ENCODE assay signal across 8 cellular contexts in the genomic region with DNA sequence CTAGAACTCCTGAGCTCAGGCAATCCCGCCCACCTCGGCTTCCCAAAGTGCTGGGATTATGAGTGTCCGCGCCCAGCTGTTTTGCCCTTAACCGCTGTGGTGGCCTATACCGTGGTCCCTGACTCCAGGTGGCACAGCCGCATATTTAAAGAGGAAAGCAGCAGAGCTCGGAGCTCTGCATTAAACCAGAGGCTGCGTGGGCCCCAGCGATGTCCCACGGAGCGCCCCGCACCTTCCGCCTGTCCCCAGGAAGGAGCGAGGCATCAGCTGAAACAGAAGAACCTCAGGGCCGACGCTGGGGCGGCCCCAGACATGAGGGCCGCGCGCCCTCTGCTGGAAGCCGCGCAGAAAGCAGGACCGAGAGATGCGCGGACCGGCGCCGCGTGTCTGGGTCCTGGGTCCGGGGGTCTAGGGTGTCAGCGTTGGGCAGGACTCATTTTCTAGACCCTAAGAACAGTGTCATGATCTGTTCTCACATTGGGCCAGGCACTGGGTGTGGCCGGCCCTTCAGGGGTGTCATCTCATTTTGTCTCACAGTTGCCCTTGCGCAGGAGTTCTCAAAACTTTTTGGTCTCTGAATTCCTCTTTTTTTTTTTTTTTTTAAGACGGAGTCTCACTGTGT. TPM values are rescaled to one million over a fixed set of nuclear protein-coding genes. Genes with fewer than 3 reads are reported as not detected.
DNase-seq lines count a peak whose midpoint lies in the region; ATAC-seq and TF ChIP-seq lines count a peak whose summit lies in the region.

No MANE protein-coding gene starts in this region.

- no peaks in the 10 kb centered on the region for H3K9me3 ChIP-seq in SJCRH30 (replicated peaks)
- H3K9me3 ChIP-seq in gastroesophageal sphincter = no peaks in the 10 kb centered on the region
- no peaks in the 10 kb centered on the region for H3K9me3 ChIP-seq in tibial nerve

- H3K4me1 ChIP-seq in SJCRH30 (no peaks in the 10 kb centered on the region; the same call in 1 of the 2 replicates), gastroesophageal sphincter (peaks cover 0 to 6% (median 0%) of the 10 kb centered on the region in 3 donors), tibial nerve (peaks cover 0 to 5% (median 0%) of the 10 kb centered on the region in 4 donors)

- TF ChIP-seq CTCF in gastroesophageal sphincter (IDR thresholded peaks at IDR 0.05) (peak in 3 of 4 experiments; percentile 78 to 95 (median 86)), tibial nerve (IDR thresholded peaks at IDR 0.05) (peak; percentile 83 to 94 (median 87))

- ATAC-seq in gastroesophageal sphincter (peak; percentile 84), HG02973 (IDR thresholded peaks at IDR 0.05; ENCODE audit: unreplicated experiment) (no peak)

- WGBS in gastroesophageal sphincter (ENCODE audit: low coverage in 1 of 2), 2 donors = 14 to 20% methylated on average over 5 to 9 of the region's 35 CpGs
- WGBS in tibial nerve, 2 donors = 19 to 33% methylated on average over 15 to 34 of the region's 35 CpGs

- H3K27me3 ChIP-seq in SJCRH30 (0 out of 2 replicates have a peak, but pooled peaks cover 3% of the 10 kb centered on the region), gastroesophageal sphincter (peaks cover 10% of the 10 kb centered on the region), tibial nerve (no peaks in the 10 kb centered on the region)

- TF ChIP-seq EP300 in gastroesophageal sphincter (IDR thresholded peaks at IDR 0.05) (no peak), tibial nerve (IDR thresholded peaks at IDR 0.05) (no peak)

- no peaks in the 10 kb centered on the region for H3K36me3 ChIP-seq in SJCRH30
- no peaks in the 10 kb centered on the region for H3K36me3 ChIP-seq in gastroesophageal sphincter
- H3K36me3 ChIP-seq in tibial nerve = no peaks in the 10 kb centered on the region

- peak; percentile 89 for DNase-seq in ELF-1 (ENCODE audit: low read depth, low spot score)
- DNase-seq in Jurkat, Clone E6-1 (ENCODE audit: low read depth, low spot score) = peak; percentile 44
- DNase-seq in SJCRH30 = peak; percentile 69 to 86
- DNase-seq in activated effector memory CD4-positive, alpha-beta T cell treated with anti-CD3 and anti-CD28 coated beads, Interleukin-2, amount 50 U/mL, for 16 hours = peak; percentile 88
- DNase-seq in pons (ENCODE audit: low spot score) = peak; percentile 60
- DNase-seq in tibial nerve (ENCODE audit: low spot score in 2 of 2) = peak; percentile 40 to 57

- H3K27ac ChIP-seq in SJCRH30 (no peak overlapping the region), gastroesophageal sphincter (no peak overlapping the region), tibial nerve (no peak overlapping the region)

- no peak overlapping the region for H3K4me3 ChIP-seq in Jurkat, Clone E6-1 (ENCODE audit: low read length)
- no peak overlapping the region for H3K4me3 ChIP-seq in SJCRH30
- H3K4me3 ChIP-seq in gastroesophageal sphincter = no peak overlapping the region
- H3K4me3 ChIP-seq in tibial nerve = no peak overlapping the region

- TF ChIP-seq POLR2A in gastroesophageal sphincter (IDR thresholded peaks at IDR 0.05) (no peak), tibial nerve (IDR thresholded peaks at IDR 0.05) (no peak)

RNA-seq across cellular contexts. Expression of gene LAMC3, which starts 37.7 kb away (rescaled TPM):
- not detected for polyA plus RNA-seq in Jurkat, Clone E6-1 (2012; ENCODE audit: insufficient read depth, insufficient read length)
- total RNA-seq in SJCRH30 (2014; rRNA removed; shearing (Covaris generic)) = not detected in 2 replicates
- total RNA-seq in gastroesophageal sphincter (under 1 TPM in 3 of 4 donors, not detected in 1; under 0.01 to 0.78 (median 0.50) TPM), tibial nerve (1 to 10 TPM in 1 of 4 donors, under 1 TPM in 1, not detected in 2; 0.21 to 1.6 TPM)

RNA-seq across cellular contexts. Expression of gene AIF1L, which starts 49.6 kb away (rescaled TPM):
- 32.8 TPM for polyA plus RNA-seq in Jurkat, Clone E6-1 (2012; ENCODE audit: insufficient read depth, insufficient read length)
- total RNA-seq in SJCRH30 (2014; rRNA removed; shearing (Covaris generic)) = 0.53 and 1.0 TPM in 2 replicates
- total RNA-seq in gastroesophageal sphincter (10 to 100 TPM in 3 of 4 donors, 1 to 10 TPM in 1; 5.4 to 28.5 (median 17.1) TPM), tibial nerve (10 to 100 TPM; 42.9 to 55.9 (median 50.0) TPM)
